In the genomic region with DNA sequence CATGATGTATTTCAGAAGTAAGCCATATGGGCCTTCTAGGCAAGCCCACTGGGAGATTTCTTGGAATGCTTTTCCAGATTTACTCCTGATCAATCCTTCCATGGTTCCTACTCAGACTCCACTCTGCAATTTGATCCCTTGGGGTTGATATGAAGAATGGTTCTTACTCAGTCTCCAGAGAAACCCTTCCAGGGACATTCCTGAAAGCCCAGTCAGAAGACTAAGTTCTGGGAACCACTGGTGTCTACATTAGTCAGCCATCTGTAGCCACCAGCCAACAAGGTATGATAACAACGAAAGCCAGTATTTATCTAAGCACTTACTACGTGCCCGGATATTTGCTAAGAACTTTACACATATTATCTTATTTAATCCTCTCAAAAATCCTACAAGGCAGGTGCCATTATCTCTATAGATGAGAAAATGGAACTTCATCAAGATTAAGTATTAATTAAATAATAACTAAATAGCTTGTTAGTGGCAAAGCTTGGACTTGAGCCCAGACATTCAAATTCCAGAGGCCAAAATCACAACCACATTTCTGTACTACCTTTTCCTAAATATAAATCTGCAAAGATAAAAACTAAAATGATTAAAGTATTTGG, we compare ENCODE assay signal across 14 cellular contexts. TPM values are rescaled to one million over a fixed set of nuclear protein-coding genes. Genes with fewer than 3 reads are reported as not detected.
DNase-seq lines count a peak whose midpoint lies in the region; ATAC-seq, FAIRE-seq and TF ChIP-seq lines count a peak whose summit lies in the region.
"Had no signal": no experiment of that assay in that cellular context is flagged by ENCODE, and none has a peak within 500 bp of the region (broad histone marks: within the 10 kb centered on the region; RNA-seq: fewer than 3 reads in every experiment).

No MANE protein-coding gene starts in this region.

- H3K4me1 ChIP-seq in adipocyte (ENCODE audit: control insufficient read depth, insufficient read depth, low read length) (peaks cover 19% of the 10 kb centered on the region), thoracic aorta (ENCODE audit: control insufficient read depth in 1 of 2, low read depth in 2 of 2) (peaks cover 35 to 72% of the 10 kb centered on the region in 2 donors), prostate gland (replicated peaks) (no peaks in the 10 kb centered on the region)
- H3K4me1 ChIP-seq: Peyer's patch, right lobe of liver had no signal

- H3K27ac ChIP-seq in thoracic aorta: peak overlapping the region; percentile 82 to 92
- no peak overlapping the region for H3K27ac ChIP-seq in prostate gland
- H3K27ac ChIP-seq: Peyer's patch, right lobe of liver, VCaP had no signal

- FAIRE-seq in H54 (lab: Jason Lieb, UNC): peak; percentile 96

- WGBS in prostate gland: 59% methylated on average over 3 of the region's 3 CpGs

- DNase-seq in H54 (ENCODE audit: insufficient read length, low spot score) (peak; percentile 40), adipocyte (ENCODE audit: low read depth) (peak; percentile 86), fibroblast of villous mesenchyme (ENCODE audit: low read depth) (peak; percentile 64), thoracic aorta (ENCODE audit: low spot score) (peak; percentile 28), omental fat pad (ENCODE audit: low spot score) (no peak), GM19238 (ENCODE audit: insufficient read length, low spot score) (no peak), prostate gland (ENCODE audit: low spot score) (no peak)
- DNase-seq: activated T-cell treated with anti-CD3 and anti-CD28 coated beads, Interleukin-2, amount 50 U/mL, for 4 hours; HCEC 1CT; heart right ventricle; midbrain; Peyer's patch; right lobe of liver had no signal

- TF ChIP-seq POLR2A in H54 (IDR thresholded peaks at IDR 0.05; ENCODE audit: low read depth, low read length) (no peak), prostate gland (IDR thresholded peaks at IDR 0.05) (no peak)

- intact Hi-C loops in prostate gland (cut with DNase I): no loop called here

- ATAC-seq in thoracic aorta (ENCODE audit: insufficient number of reproducible peaks, low FRiP score, low read depth): peak; percentile 86
- ATAC-seq in omental fat pad (ENCODE audit: low FRiP score): no peak
- ATAC-seq: activated T-cell treated with anti-CD3 and anti-CD28 coated beads, Interleukin-2, amount 50 U/mL, for 4 hours had no signal

- H3K9ac ChIP-seq in adipocyte (ENCODE audit: low read length): no peak overlapping the region

- peak overlapping the region; percentile 34 for H3K4me3 ChIP-seq in adipocyte (ENCODE audit: low read length)
- H3K4me3 ChIP-seq in fibroblast of villous mesenchyme (ENCODE audit: low read depth, low read length): no peak overlapping the region
- H3K4me3 ChIP-seq in thoracic aorta: peak overlapping the region; percentile 11
- H3K4me3 ChIP-seq in prostate gland: no peak overlapping the region
- H3K4me3 ChIP-seq: heart right ventricle, Peyer's patch, right lobe of liver had no signal

- no peaks in the 10 kb centered on the region for H3K27me3 ChIP-seq in adipocyte (replicated peaks; ENCODE audit: control insufficient read depth, insufficient read depth, low read length)
- H3K27me3 ChIP-seq in thoracic aorta (replicated peaks; ENCODE audit: insufficient read depth): no peaks in the 10 kb centered on the region
- H3K27me3 ChIP-seq in prostate gland (replicated peaks; ENCODE audit: insufficient read depth): no peaks in the 10 kb centered on the region
- H3K27me3 ChIP-seq: heart right ventricle, Peyer's patch, right lobe of liver had no signal

- H3K36me3 ChIP-seq in adipocyte (ENCODE audit: control insufficient read depth, insufficient read depth, low read length, severe bottlenecking) (no peaks in the 10 kb centered on the region), thoracic aorta (no peaks in the 10 kb centered on the region), prostate gland (no peaks in the 10 kb centered on the region)
- H3K36me3 ChIP-seq: Peyer's patch, right lobe of liver had no signal

- H3K9me3 ChIP-seq in adipocyte (ENCODE audit: control insufficient read depth, low read length) (no peaks in the 10 kb centered on the region), thoracic aorta (no peaks in the 10 kb centered on the region), prostate gland (no peaks in the 10 kb centered on the region)
- H3K9me3 ChIP-seq: right lobe of liver had no signal

- no peak for TF ChIP-seq CTCF in fibroblast of villous mesenchyme (IDR thresholded peaks at IDR 0.05; ENCODE audit: insufficient read depth, low read depth, low read length)
- no peak for TF ChIP-seq CTCF in thoracic aorta (IDR thresholded peaks at IDR 0.05)
- TF ChIP-seq CTCF in omental fat pad (IDR thresholded peaks at IDR 0.05): no peak
- no peak for TF ChIP-seq CTCF in prostate gland (IDR thresholded peaks at IDR 0.05)

RNA-seq across cellular contexts. Expression of a gene that starts 32.7 kb away (rescaled TPM):
- total RNA-seq in fibroblast of villous mesenchyme (0.64 and 1.7 TPM in 2 replicates), thoracic aorta (10 to 100 TPM; 15.8 to 81.3 TPM), omental fat pad (10 to 100 TPM in 2 of 4 donors, 1 to 10 TPM in 2; 2.7 to 41.4 (median 8.8) TPM), prostate gland (1 to 10 TPM; 1.0 to 5.9 TPM)
- total RNA-seq: activated T-cell treated with anti-CD3 and anti-CD28 coated beads, Interleukin-2, amount 50 U/mL, for 4 hours had no signal

Comparison
In these comparisons a context has a peak if more than half of its experiments do, and no peak if none do; other contexts are left out.
1. DNase-seq: peak in H54 (single experiment), adipocyte (single experiment), fibroblast of villous mesenchyme (single experiment) and thoracic aorta (single experiment); none in omental fat pad (single experiment), GM19238 (single experiment) and prostate gland (single experiment).
2. H3K4me3 ChIP-seq: peak in adipocyte (single experiment) and thoracic aorta (single experiment); none in fibroblast of villous mesenchyme (single experiment) and prostate gland (0 of 2).
3. H3K27ac ChIP-seq: peak in thoracic aorta (2 of 2); none in prostate gland (0 of 2).